1 cellular context compared by ENCODE assay signal in genomic region chr19:5957132-5957531, GRCh38.
A peak's percentile ranks its signal among the peaks of the same experiment; 100 is the strongest.
TF ChIP-seq lines count a peak whose summit lies in the region.

No MANE protein-coding gene starts in this region.

TF ChIP-seq in HEK293, 187 proteins besides CTCF, POLR2A, EP300 and RAD21 (continued from another document and continues in another):
- TF ChIP-seq ZNF280D (tag by site-specific recombination; IDR thresholded peaks at IDR 0.05): no peak
- no peak for TF ChIP-seq BCL6B (tag by site-specific recombination; IDR thresholded peaks at IDR 0.05)
- TF ChIP-seq YY2 (tag by site-specific recombination; IDR thresholded peaks at IDR 0.05): no peak
- TF ChIP-seq ZNF155 (tag by site-specific recombination; IDR thresholded peaks at IDR 0.05): no peak
- TF ChIP-seq ZNF18 (tag by site-specific recombination; IDR thresholded peaks at IDR 0.05): no peak
- no peak for TF ChIP-seq PRDM2 (tag by site-specific recombination; IDR thresholded peaks at IDR 0.05; ENCODE audit: borderline replicate concordance)
- TF ChIP-seq ZNF148 (tag by site-specific recombination; IDR thresholded peaks at IDR 0.05; ENCODE audit: borderline replicate concordance): no peak
- TF ChIP-seq ZNF169 (tag by site-specific recombination; IDR thresholded peaks at IDR 0.05): no peak
- no peak for TF ChIP-seq ZBTB6 (tag by site-specific recombination; IDR thresholded peaks at IDR 0.05)
- TF ChIP-seq ZNF544 (tag by site-specific recombination; IDR thresholded peaks at IDR 0.05): no peak
- TF ChIP-seq ZNF513 (tag by site-specific recombination; IDR thresholded peaks at IDR 0.05): no peak
- TF ChIP-seq ZNF776 (tag by site-specific recombination; IDR thresholded peaks at IDR 0.05; ENCODE audit: borderline replicate concordance): no peak
- TF ChIP-seq ZNF548 (tag by site-specific recombination; IDR thresholded peaks at IDR 0.05): no peak
- no peak for TF ChIP-seq ZNF302 (tag by site-specific recombination; IDR thresholded peaks at IDR 0.05; ENCODE audit: low read depth)
- no peak for TF ChIP-seq ATF2 (tag by site-specific recombination; IDR thresholded peaks at IDR 0.05; ENCODE audit: low read depth)
- no peak for TF ChIP-seq ZNF366 (tag by site-specific recombination; conservative IDR thresholded peaks at IDR 0.05)
- TF ChIP-seq ZNF404 (tag by site-specific recombination; IDR thresholded peaks at IDR 0.05): no peak
- peak; percentile 24; the same call in 1 of the 2 replicates for TF ChIP-seq PRDM10 (tag by site-specific recombination; IDR thresholded peaks at IDR 0.05)
- peak; percentile 70 for TF ChIP-seq WT1 (tag by site-specific recombination; IDR thresholded peaks at IDR 0.05)
- TF ChIP-seq ZNF707 (tag by site-specific recombination; IDR thresholded peaks at IDR 0.05): no peak
- TF ChIP-seq ZNF354C (tag by site-specific recombination; IDR thresholded peaks at IDR 0.05; ENCODE audit: borderline replicate concordance, low read depth): no peak
- TF ChIP-seq ZNF837 (tag by site-specific recombination; IDR thresholded peaks at IDR 0.05): no peak
- TF ChIP-seq ZNF138 (tag by site-specific recombination; IDR thresholded peaks at IDR 0.05; ENCODE audit: borderline replicate concordance): no peak
- TF ChIP-seq GLIS1 (tag by site-specific recombination; IDR thresholded peaks at IDR 0.05): no peak
- TF ChIP-seq MZF1 (tag by site-specific recombination; IDR thresholded peaks at IDR 0.05; ENCODE audit: borderline replicate concordance): no peak
- no peak for TF ChIP-seq ZNF692 (tag by site-specific recombination; IDR thresholded peaks at IDR 0.05)
- no peak for TF ChIP-seq ZIC2 (tag by site-specific recombination; IDR thresholded peaks at IDR 0.05)
- TF ChIP-seq ZNF530 (tag by site-specific recombination; IDR thresholded peaks at IDR 0.05; ENCODE audit: low read depth): no peak
- no peak for TF ChIP-seq ZNF23 (tag by site-specific recombination; IDR thresholded peaks at IDR 0.05; ENCODE audit: borderline replicate concordance)
- no peak for TF ChIP-seq ZXDB (tag by site-specific recombination; IDR thresholded peaks at IDR 0.05)
